Comparison of ENCODE assay signal across 1 cellular context in the genomic region with DNA sequence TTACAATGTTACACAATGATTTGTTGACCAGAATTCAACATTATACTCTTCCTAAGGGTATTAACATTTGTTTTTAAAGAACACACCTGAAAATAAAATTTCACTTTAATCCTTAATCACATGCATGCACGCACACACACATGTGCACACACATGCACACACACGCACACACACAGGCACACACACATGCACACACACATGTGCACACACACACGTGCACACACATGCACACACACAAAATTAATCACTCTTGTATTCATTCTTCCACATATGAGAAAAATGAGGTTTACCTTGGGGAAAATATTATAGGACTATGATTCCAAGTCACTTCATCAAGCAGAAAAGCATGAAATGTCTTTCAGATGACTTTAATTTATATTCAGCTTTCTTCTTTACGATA.
TF ChIP-seq lines count a peak whose summit lies in the region.

No MANE protein-coding gene starts in this region.

TF ChIP-seq in HepG2, 621 proteins besides CTCF, POLR2A, EP300 and RAD21 (continued from another document):
- TF ChIP-seq AHDC1 (CRISPR knock-in tag; IDR thresholded peaks at IDR 0.05; ENCODE audit: borderline replicate concordance) = no peak
TF ChIP-seq in HepG2: peak in this region for 1.
